1 cellular context compared by ENCODE assay signal in the genomic region with DNA sequence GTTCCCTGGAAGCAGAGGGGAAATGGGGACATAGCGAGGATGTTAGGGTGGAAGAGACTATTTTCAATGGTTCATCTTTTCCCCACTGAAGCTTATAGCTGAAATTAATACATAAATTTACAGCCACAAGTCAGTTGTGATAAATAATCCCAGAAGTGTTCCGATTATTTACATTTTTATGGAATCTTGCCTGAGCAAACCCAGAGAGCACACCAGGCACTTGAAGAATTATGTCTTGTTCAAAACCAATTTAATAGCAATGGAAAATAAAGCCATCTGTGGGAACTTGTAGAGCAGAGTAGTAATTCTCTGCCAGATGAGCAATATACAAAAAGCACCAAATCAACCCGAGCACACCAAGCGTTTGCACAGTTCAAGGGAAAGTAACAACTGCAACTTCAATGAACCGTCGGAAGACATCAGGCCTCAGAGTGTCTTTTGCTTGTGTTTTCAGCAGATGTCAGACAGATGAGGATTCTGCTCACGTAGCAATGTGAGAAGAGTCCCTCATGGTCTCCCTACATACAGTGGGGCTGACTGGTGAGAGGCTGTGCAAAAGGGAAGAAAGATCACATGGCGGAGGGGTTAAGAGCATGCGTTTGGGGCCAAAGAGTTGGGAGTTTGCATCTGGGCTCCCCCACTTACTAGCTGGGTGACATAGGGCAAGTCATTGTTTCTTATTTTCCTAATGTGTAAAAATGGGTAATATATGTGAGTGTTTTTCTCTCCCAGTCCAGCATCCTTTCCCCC.
TF ChIP-seq lines count a peak whose summit lies in the region.

No MANE protein-coding gene starts in this region.

TF ChIP-seq in HepG2, 621 proteins besides CTCF, POLR2A, EP300 and RAD21 (continued from another document):
- TF ChIP-seq, protein P1, sequence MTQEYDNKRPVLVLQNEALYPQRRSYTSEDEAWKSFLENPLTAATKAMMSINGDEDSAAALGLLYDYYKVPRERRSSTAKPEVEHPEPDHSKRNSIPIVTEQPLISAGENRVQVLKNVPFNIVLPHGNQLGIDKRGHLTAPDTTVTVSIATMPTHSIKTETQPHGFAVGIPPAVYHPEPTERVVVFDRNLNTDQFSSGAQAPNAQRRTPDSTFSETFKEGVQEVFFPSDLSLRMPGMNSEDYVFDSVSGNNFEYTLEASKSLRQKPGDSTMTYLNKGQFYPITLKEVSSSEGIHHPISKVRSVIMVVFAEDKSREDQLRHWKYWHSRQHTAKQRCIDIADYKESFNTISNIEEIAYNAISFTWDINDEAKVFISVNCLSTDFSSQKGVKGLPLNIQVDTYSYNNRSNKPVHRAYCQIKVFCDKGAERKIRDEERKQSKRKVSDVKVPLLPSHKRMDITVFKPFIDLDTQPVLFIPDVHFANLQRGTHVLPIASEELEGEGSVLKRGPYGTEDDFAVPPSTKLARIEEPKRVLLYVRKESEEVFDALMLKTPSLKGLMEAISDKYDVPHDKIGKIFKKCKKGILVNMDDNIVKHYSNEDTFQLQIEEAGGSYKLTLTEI (CRISPR knock-in tag; conservative IDR thresholded peaks at IDR 0.05), result no peak
- TF ChIP-seq ZFP90 (CRISPR knock-in tag; IDR thresholded peaks at IDR 0.05; ENCODE audit: borderline replicate concordance) (no peak), RFXAP (CRISPR knock-in tag; IDR thresholded peaks at IDR 0.05; ENCODE audit: borderline replicate concordance) (0 out of 2 replicates have a peak, but pooled peaks have one; percentile 15), ZNF773 (CRISPR knock-in tag; IDR thresholded peaks at IDR 0.05; ENCODE audit: borderline replicate concordance) (0 out of 2 replicates have a peak, but pooled peaks have one; percentile 0), ZNF468 (CRISPR knock-in tag; IDR thresholded peaks at IDR 0.05) (no peak), SP2 (CRISPR knock-in tag; IDR thresholded peaks at IDR 0.05) (no peak)
